ENCODE assay signal across 33 cellular contexts in genomic region chr4:62269918-62270317, GRCh38.
A peak's percentile ranks its signal among the peaks of the same experiment; 100 is the strongest.
DNase-seq lines count a peak whose midpoint lies in the region; ATAC-seq and TF ChIP-seq lines count a peak whose summit lies in the region.
"Had no signal": no experiment of that assay in that cellular context is flagged by ENCODE, and none has a peak within 500 bp of the region (broad histone marks: within the 10 kb centered on the region; RNA-seq: fewer than 3 reads in every experiment).

No MANE protein-coding gene starts in this region.

- H3K9ac ChIP-seq in neuronal stem cell (ENCODE audit: low read depth, low read length, poor library complexity), result no peak overlapping the region
- no peak overlapping the region for H3K9ac ChIP-seq in MM.1S (ENCODE audit: low read length)
- H3K9ac ChIP-seq in colonic mucosa (ENCODE audit: low read depth in 2 of 2, low read length in 2 of 2), result no peak overlapping the region
- H3K9ac ChIP-seq: BLaER1; BLaER1 treated with 17β-estradiol and CSF1 and Interleukin-3, amounts not matched to agents 10 nM and 100 nM had no signal

- H3K4me1 Mint-ChIP-seq in immature natural killer cell (peaks cover 7 to 24% of the 10 kb centered on the region in 2 donors), natural killer cell (no peaks in the 10 kb centered on the region)
- H3K4me1 Mint-ChIP-seq: B cell; CD14-positive monocyte; CD4-positive, alpha-beta memory T cell; CD4-positive, CD25-positive, alpha-beta regulatory T cell; CD8-positive, alpha-beta memory T cell had no signal

- intact Hi-C loops in natural killer cell (cut with micrococcal nuclease) (no loop called here), spleen (cut with DNase I; ENCODE audit: low total_unique reads) (no loop called here), colonic mucosa (cut with DNase I) (no loop called here)

- TF ChIP-seq CTCF in natural killer cell (IDR thresholded peaks at IDR 0.05) (no peak), MM.1S (IDR thresholded peaks at IDR 0.05; ENCODE audit: low read length) (no peak), spleen (IDR thresholded peaks at IDR 0.05 in 8 of 11, conservative IDR thresholded peaks at IDR 0.05 in 3 of 11) (no peak), colonic mucosa (IDR thresholded peaks at IDR 0.05) (no peak)

- H2AK5ac ChIP-seq in neuronal stem cell (ENCODE audit: low read depth, low read length), result no peak overlapping the region

- H3K4me2 ChIP-seq in neuronal stem cell (ENCODE audit: insufficient read depth, low read length, poor library complexity, severe bottlenecking), result no peak overlapping the region
- H3K4me2 ChIP-seq in MM.1S (ENCODE audit: low read depth, low read length), result no peak overlapping the region
- H3K4me2 ChIP-seq: A549; BLaER1; BLaER1 treated with 17β-estradiol and CSF1 and Interleukin-3, amounts not matched to agents 10 nM and 100 nM had no signal

- TF ChIP-seq POLR2A in spleen (IDR thresholded peaks at IDR 0.05), result no peak

- H3K23ac ChIP-seq in neuronal stem cell (ENCODE audit: low read depth, low read length, poor library complexity), result no peak overlapping the region

- no peak overlapping the region for H2BK5ac ChIP-seq in neuronal stem cell (ENCODE audit: low read length)

- no peak overlapping the region for H3K4ac ChIP-seq in neuronal stem cell (ENCODE audit: low read length)

- H2BK120ac ChIP-seq in neuronal stem cell (ENCODE audit: low read depth, low read length), result no peak overlapping the region

- H4K91ac ChIP-seq in neuronal stem cell (ENCODE audit: low read depth, low read length, poor library complexity), result no peak overlapping the region

- H2BK15ac ChIP-seq in neuronal stem cell (ENCODE audit: low read length), result no peak overlapping the region

- H3K36me3 Mint-ChIP-seq in immature natural killer cell, result peaks cover 0 to 5% (median 4%) of the 10 kb centered on the region in 3 donors
- no peaks in the 10 kb centered on the region for H3K36me3 Mint-ChIP-seq in natural killer cell
- H3K36me3 Mint-ChIP-seq: CD14-positive monocyte; CD4-positive, alpha-beta memory T cell; CD4-positive, CD25-positive, alpha-beta regulatory T cell; CD8-positive, alpha-beta T cell had no signal

- no peak overlapping the region for H3K14ac ChIP-seq in neuronal stem cell (ENCODE audit: low read length)

- no peak overlapping the region for H3K18ac ChIP-seq in neuronal stem cell (ENCODE audit: low read length)

- H4K8ac ChIP-seq in neuronal stem cell (ENCODE audit: low read depth, low read length), result no peak overlapping the region

- H3K79me2 ChIP-seq in MM.1S (ENCODE audit: low read length), result no peaks in the 10 kb centered on the region

- H3K27me3 Mint-ChIP-seq in immature natural killer cell (ENCODE audit: low read depth in 3 of 3) (peaks cover 0 to 2% (median 0%) of the 10 kb centered on the region in 3 donors), natural killer cell (ENCODE audit: low read depth in 2 of 2) (no peaks in the 10 kb centered on the region)
- H3K27me3 Mint-ChIP-seq: B cell; CD4-positive, alpha-beta memory T cell; CD4-positive, alpha-beta T cell; CD4-positive, CD25-positive, alpha-beta regulatory T cell; CD8-positive, alpha-beta memory T cell had no signal

- H3K4me1 ChIP-seq in neuronal stem cell (ENCODE audit: control insufficient read depth in 2 of 2, insufficient read depth in 1 of 2, low read depth in 1 of 2, low read length in 2 of 2) (no peaks in the 10 kb centered on the region), MM.1S (ENCODE audit: low read length) (no peaks in the 10 kb centered on the region), spleen (no peaks in the 10 kb centered on the region), colonic mucosa (no peaks in the 10 kb centered on the region)
- H3K4me1 ChIP-seq: A549; BE2C; BLaER1; BLaER1 treated with 17β-estradiol and CSF1 and Interleukin-3, amounts not matched to agents 10 nM and 100 nM; Caco-2 had no signal

- H3F3A ChIP-seq in MM.1S (ENCODE audit: insufficient read depth, low read length), result no peaks in the 10 kb centered on the region

- ATAC-seq in natural killer cell, result peak; percentile 78 to 88 (median 79)
- ATAC-seq: A549; CD8-positive, alpha-beta T cell had no signal

- peaks cover 3 to 56% (median 20%) of the 10 kb centered on the region in 6 donors for H3K9me3 Mint-ChIP-seq in immature natural killer cell
- peaks cover 11 to 17% of the 10 kb centered on the region in 2 donors for H3K9me3 Mint-ChIP-seq in natural killer cell

- H3K9me3 ChIP-seq in neuronal stem cell (replicated peaks in 1 of 2; ENCODE audit: control insufficient read depth in 2 of 2, insufficient read depth in 1 of 2, low read depth in 1 of 2, low read length in 2 of 2) (no peaks in the 10 kb centered on the region), MM.1S (replicated peaks; ENCODE audit: insufficient read depth, low read length) (no peaks in the 10 kb centered on the region), spleen (peaks cover 0 to 5% (median 0%) of the 10 kb centered on the region in 8 donors), colonic mucosa (no peaks in the 10 kb centered on the region)
- H3K9me3 ChIP-seq: A549; BE2C; BLaER1; BLaER1 treated with 17β-estradiol and CSF1 and Interleukin-3, amounts not matched to agents 10 nM and 100 nM; Caco-2 had no signal

- H4K20me1 ChIP-seq in MM.1S (ENCODE audit: insufficient read depth, low read length), result no peaks in the 10 kb centered on the region
- H4K20me1 ChIP-seq: BLaER1; BLaER1 treated with 17β-estradiol and CSF1 and Interleukin-3, amounts not matched to agents 10 nM and 100 nM had no signal

- H3K4me3 Mint-ChIP-seq in immature natural killer cell, result peak overlapping the region in 3 of 5 donors; percentile 1 to 7 (median 3)
- no peak overlapping the region for H3K4me3 Mint-ChIP-seq in natural killer cell
- H3K4me3 Mint-ChIP-seq: B cell; CD14-positive monocyte; CD4-positive, alpha-beta memory T cell; CD4-positive, alpha-beta T cell; CD4-positive, CD25-positive, alpha-beta regulatory T cell; CD8-positive, alpha-beta memory T cell; CD8-positive, alpha-beta T cell had no signal

- peak overlapping the region; percentile 15 for H2AFZ ChIP-seq in neuronal stem cell (ENCODE audit: low read length)
- H2AFZ ChIP-seq in MM.1S (ENCODE audit: low read length), result no peak overlapping the region

- no peak overlapping the region for H2BK12ac ChIP-seq in neuronal stem cell (ENCODE audit: low read length)

- DNase-seq in immature natural killer cell (peak in 1 of 3 donors; percentile 7), natural killer cell (no peak), neuronal stem cell (ENCODE audit: low spot score) (no peak), MM.1S (no peak), spleen (no peak), colonic mucosa (no peak)
- DNase-seq: 8988T; ACHN; AML-193; BE2C; C1 segment of cervical spinal cord; Caco-2; Calu3; CD4-positive, alpha-beta memory T cell; CD4-positive, alpha-beta T cell; CD4-positive, CD25-positive, alpha-beta regulatory T cell; CD8-positive, alpha-beta memory T cell; CD8-positive, alpha-beta T cell; COR-L47; DMS 273 treated with DMSO at 0.1 percent for 48 hours; DMS153; DMS53; DMS79; DMS79 treated with DMSO at 0.1 percent for 48 hours; DND-41; EL had no signal

- no peaks in the 10 kb centered on the region for H3K27me3 ChIP-seq in neuronal stem cell (ENCODE audit: control insufficient read depth in 3 of 3, insufficient read depth in 3 of 3, low read depth in 1 of 3, low read length in 3 of 3)
- H3K27me3 ChIP-seq in MM.1S (replicated peaks; ENCODE audit: insufficient read depth, low read length), result no peaks in the 10 kb centered on the region
- H3K27me3 ChIP-seq in spleen (replicated peaks in 1 of 7), result no peaks in the 10 kb centered on the region
- no peaks in the 10 kb centered on the region for H3K27me3 ChIP-seq in colonic mucosa
- H3K27me3 ChIP-seq: BE2C; BLaER1; BLaER1 treated with 17β-estradiol and CSF1 and Interleukin-3, amounts not matched to agents 10 nM and 100 nM had no signal

- H3K27ac ChIP-seq in neuronal stem cell (replicated peaks; ENCODE audit: low read length) (no peak overlapping the region), MM.1S (ENCODE audit: low read length) (no peak overlapping the region), spleen (no peak overlapping the region), colonic mucosa (no peak overlapping the region)
- H3K27ac ChIP-seq: 22Rv1; A549; BLaER1; BLaER1 treated with 17β-estradiol and CSF1 and Interleukin-3, amounts not matched to agents 10 nM and 100 nM; C4-2B had no signal

- H3K79me1 ChIP-seq in neuronal stem cell (ENCODE audit: low read depth, low read length), result no peaks in the 10 kb centered on the region

- no CpG with 5 or more reads among the region's 4 CpGs for WGBS in neuronal stem cell (ENCODE audit: extremely low coverage in 2 of 2, insufficient read length in 2 of 2, insufficient replicate concordance in 1 of 2), 2 donors
- 81 to 92% (median 86%) methylated on average over 4 of the region's 4 CpGs for WGBS in spleen, 5 donors

- H3K36me3 ChIP-seq in neuronal stem cell (replicated peaks in 1 of 2; ENCODE audit: control insufficient read depth in 2 of 2, insufficient read depth in 2 of 2, low read length in 2 of 2) (no peaks in the 10 kb centered on the region), MM.1S (replicated peaks; ENCODE audit: insufficient read depth, low read length) (no peaks in the 10 kb centered on the region), spleen (no peaks in the 10 kb centered on the region), colonic mucosa (no peaks in the 10 kb centered on the region)
- H3K36me3 ChIP-seq: BE2C; BLaER1; BLaER1 treated with 17β-estradiol and CSF1 and Interleukin-3, amounts not matched to agents 10 nM and 100 nM had no signal

- H3K9me2 ChIP-seq in MM.1S (replicated peaks; ENCODE audit: insufficient read depth, low read length), result no peaks in the 10 kb centered on the region

- H3K27ac Mint-ChIP-seq in immature natural killer cell, result peak overlapping the region in 4 of 6 donors; percentile 35 to 75 (median 58)
- peak overlapping the region in 1 of 2 donors; percentile 7 for H3K27ac Mint-ChIP-seq in natural killer cell
- H3K27ac Mint-ChIP-seq: B cell; CD14-positive monocyte; CD4-positive, alpha-beta memory T cell; CD4-positive, alpha-beta T cell; CD4-positive, CD25-positive, alpha-beta regulatory T cell; CD8-positive, alpha-beta memory T cell; CD8-positive, alpha-beta T cell had no signal

- H3K4me3 ChIP-seq in neuronal stem cell (ENCODE audit: low read length in 2 of 2) (no peak overlapping the region), MM.1S (ENCODE audit: low read length) (no peak overlapping the region), spleen (no peak overlapping the region), colonic mucosa (no peak overlapping the region)
- H3K4me3 ChIP-seq: A549; BLaER1; BLaER1 treated with 17β-estradiol and CSF1 and Interleukin-3, amounts not matched to agents 10 nM and 100 nM had no signal
